ENCODE assay signal across 18 cellular contexts in genomic region chr2:231421051-231421580, GRCh38. TPM values are rescaled to one million over a fixed set of nuclear protein-coding genes. Genes with fewer than 3 reads are reported as not detected.
A peak's percentile ranks its signal among the peaks of the same experiment; 100 is the strongest.
DNase-seq lines count a peak whose midpoint lies in the region; ATAC-seq, FAIRE-seq and TF ChIP-seq lines count a peak whose summit lies in the region.
"Had no signal": no experiment of that assay in that cellular context is flagged by ENCODE, and none has a peak within 500 bp of the region (broad histone marks: within the 10 kb centered on the region; RNA-seq: fewer than 3 reads in every experiment).

No MANE protein-coding gene starts in this region.

- peak; percentile 25 to 43; a peak in 4 of 6 replicates for ATAC-seq in A549
- ATAC-seq: GM23338 had no signal

- no peaks in the 10 kb centered on the region for H3K79me1 ChIP-seq in trophoblast cell (ENCODE audit: low read length)

- CTCF ChIA-PET in A549 (lab: Yijun Ruan, JAX), result interaction anchor here (1.0 to 2.4 kb wide), 3 partner anchors 9 to 194 kb away, joined by 4 to 13 read pairs (median 8); no protein-coding TSS in a partner anchor

- H2BK5ac ChIP-seq in trophoblast cell (ENCODE audit: low read depth, low read length, poor library complexity), result no peak overlapping the region

- in situ Hi-C loops in GM23248 (cut with MboI), result loop anchor here (25.0 kb wide), 1 partner anchor 309 kb away; no protein-coding TSS in a partner anchor

- 65% methylated on average over 9 of the region's 9 CpGs for WGBS in A549 (ENCODE audit: missing lambda C conversion rate)
- no CpG with 5 or more reads among the region's 9 CpGs for WGBS in trophoblast cell (ENCODE audit: extremely low coverage, insufficient coverage, insufficient read length)
- 60 to 64% methylated on average over 9 of the region's 9 CpGs for whole genome bisulfite sequencing in GM23248 (ENCODE audit: low coverage in 1 of 2, low lambda C conversion rate in 2 of 2, missing lambda C conversion rate in 2 of 2), 2 experiments

- no peak overlapping the region for H4K12ac ChIP-seq in trophoblast cell (ENCODE audit: low read depth, low read length)

- no peak for TF ChIP-seq EP300 in A549 (IDR thresholded peaks at IDR 0.05)

- H3K14ac ChIP-seq in trophoblast cell (ENCODE audit: low read length), result no peak overlapping the region

- H3K9ac ChIP-seq in Loucy (ENCODE audit: low read depth, low read length, poor library complexity, severe bottlenecking) (no peak overlapping the region), kidney (ENCODE audit: low read length in 2 of 2) (no peak overlapping the region), trophoblast cell (ENCODE audit: low read length) (no peak overlapping the region), GM23248 (no peak overlapping the region)
- H3K9ac ChIP-seq: BLaER1 had no signal

- H2AFZ ChIP-seq in Loucy (ENCODE audit: low read length) (0 out of 2 replicates have a peak overlapping the region, but pooled peaks have one; percentile 30), trophoblast cell (ENCODE audit: insufficient read depth, low read length, poor library complexity) (no peak overlapping the region), GM23248 (no peak overlapping the region)
- H2AFZ ChIP-seq: GM23338 had no signal

- POLR2A ChIA-PET in A549 (lab: Yijun Ruan, JAX), result no interaction called here

- no peaks in the 10 kb centered on the region for H3K9me3 ChIP-seq in A549
- H3K9me3 ChIP-seq in Loucy (ENCODE audit: insufficient read depth, low read depth, low read length), result no peaks in the 10 kb centered on the region
- H3K9me3 ChIP-seq in kidney (ENCODE audit: control insufficient read depth in 1 of 2, low read length in 2 of 2), result no peaks in the 10 kb centered on the region
- no peaks in the 10 kb centered on the region for H3K9me3 ChIP-seq in trophoblast cell (ENCODE audit: insufficient read depth, low read depth, low read length)
- no peaks in the 10 kb centered on the region for H3K9me3 ChIP-seq in GM23248 (ENCODE audit: low read depth)

- FAIRE-seq in A549 (lab: Jason Lieb, UNC), result no peak
- FAIRE-seq in kidney (lab: Jason Lieb, UNC), result no peak
- FAIRE-seq: A204.1 had no signal

- H3F3A ChIP-seq in Loucy (ENCODE audit: low read depth) (no peaks in the 10 kb centered on the region), GM23248 (ENCODE audit: insufficient read depth) (no peaks in the 10 kb centered on the region)

- H2AK5ac ChIP-seq in trophoblast cell (ENCODE audit: low read length), result no peak overlapping the region

- H4K20me1 ChIP-seq in Loucy (ENCODE audit: insufficient read depth, low read length, poor library complexity, severe bottlenecking), result no peaks in the 10 kb centered on the region
- no peaks in the 10 kb centered on the region for H4K20me1 ChIP-seq in GM23248 (ENCODE audit: insufficient read depth)
- H4K20me1 ChIP-seq: BLaER1 had no signal

- H3K18ac ChIP-seq in trophoblast cell (ENCODE audit: low read length), result no peak overlapping the region

- H3K36me3 ChIP-seq in Loucy (ENCODE audit: insufficient read depth, low read length), result no peaks in the 10 kb centered on the region
- H3K36me3 ChIP-seq in kidney (ENCODE audit: control insufficient read depth in 1 of 2, insufficient read depth in 2 of 2, low read length in 2 of 2), result no peaks in the 10 kb centered on the region
- H3K36me3 ChIP-seq in trophoblast cell (ENCODE audit: control insufficient read depth in 1 of 2, insufficient read depth in 2 of 2, low read length in 2 of 2), result no peaks in the 10 kb centered on the region
- H3K36me3 ChIP-seq in GM23248 (ENCODE audit: low read depth), result no peaks in the 10 kb centered on the region
- H3K36me3 ChIP-seq: BLaER1 had no signal

- no peak overlapping the region for H2BK12ac ChIP-seq in trophoblast cell (ENCODE audit: low read length)

- H3K4me1 ChIP-seq in A549, result no peaks in the 10 kb centered on the region
- H3K4me1 ChIP-seq in Loucy (ENCODE audit: insufficient read depth, low read length, poor library complexity, severe bottlenecking), result peaks cover 9% of the 10 kb centered on the region
- no peaks in the 10 kb centered on the region for H3K4me1 ChIP-seq in kidney (ENCODE audit: control insufficient read depth in 1 of 2, insufficient read depth in 1 of 2, low read depth in 1 of 2, low read length in 2 of 2)
- H3K4me1 ChIP-seq in trophoblast cell (ENCODE audit: control insufficient read depth in 1 of 2, insufficient read depth in 2 of 2, low read length in 2 of 2), result peaks cover 10 to 11% of the 10 kb centered on the region in 2 experiments
- no peaks in the 10 kb centered on the region for H3K4me1 ChIP-seq in GM23248 (ENCODE audit: insufficient read depth)

- no peak for TF ChIP-seq POLR2A in A549 (IDR thresholded peaks at IDR 0.05; ENCODE audit: low read length)

- no peak for TF ChIP-seq RAD21 in A549 (conservative IDR thresholded peaks at IDR 0.05 in 1 of 2, IDR thresholded peaks at IDR 0.05 in 1 of 2)

- no peak overlapping the region for H3K4ac ChIP-seq in trophoblast cell (ENCODE audit: low read depth, low read length)

- intact Hi-C loops in kidney (cut with DNase I), result no loop called here

- H3K27me3 ChIP-seq in Loucy (ENCODE audit: insufficient read depth, low read length, poor library complexity, severe bottlenecking), result no peaks in the 10 kb centered on the region
- no peaks in the 10 kb centered on the region for H3K27me3 ChIP-seq in trophoblast cell (ENCODE audit: insufficient read depth, low read length)
- no peaks in the 10 kb centered on the region for H3K27me3 ChIP-seq in GM23248 (replicated peaks; ENCODE audit: insufficient read depth)
- H3K27me3 ChIP-seq: BLaER1 had no signal

- no peak overlapping the region for H4K91ac ChIP-seq in trophoblast cell (ENCODE audit: low read depth, low read length)

- H3K4me2 ChIP-seq in A549 (no peak overlapping the region), Loucy (ENCODE audit: low read depth, low read length, poor library complexity, severe bottlenecking) (no peak overlapping the region), trophoblast cell (ENCODE audit: low read length) (no peak overlapping the region), GM23248 (ENCODE audit: unreplicated experiment) (no peak overlapping the region)
- H3K4me2 ChIP-seq: BLaER1, GM23338 had no signal

- DNase-seq in A549 (ENCODE audit: low read depth in 1 of 2, low spot score in 1 of 2), result no peak
- DNase-seq in kidney, result peak; percentile 35
- DNase-seq in trophoblast cell, result peak; percentile 60 to 81
- DNase-seq in mesenteric fat pad (ENCODE audit: low spot score), result no peak
- DNase-seq in SKM-1 treated with dmso at 0.1 percent for 144 hours (lab: John Stamatoyannopoulos, UW; ENCODE audit: unreplicated experiment), result no peak
- DNase-seq in GM23248, result no peak
- DNase-seq in H4 (ENCODE audit: low spot score), result no peak
- DNase-seq: CD4-positive, alpha-beta memory T cell; DMS153; DMS79 treated with DMSO at 0.1 percent for 48 hours; GF-D8; H9; KBM-7 had no signal

- TF ChIP-seq CTCF in A549 (IDR thresholded peaks at IDR 0.05), result no peak
- no peak for TF ChIP-seq CTCF in Loucy (conservative IDR thresholded peaks at IDR 0.05; ENCODE audit: low read length)
- TF ChIP-seq CTCF in kidney (IDR thresholded peaks at IDR 0.05; ENCODE audit: borderline replicate concordance, extremely low read depth, insufficient read depth), result no peak

- H3K23ac ChIP-seq in trophoblast cell (ENCODE audit: low read length), result no peak overlapping the region

- H3K4me3 ChIP-seq in A549 (no peak overlapping the region), Loucy (ENCODE audit: low read length, poor library complexity, severe bottlenecking) (no peak overlapping the region), kidney (ENCODE audit: low read length in 2 of 2) (no peak overlapping the region), trophoblast cell (ENCODE audit: low read depth, low read length) (no peak overlapping the region), GM23248 (no peak overlapping the region)
- H3K4me3 ChIP-seq: BLaER1, GM23338 had no signal

- no peak overlapping the region for H2BK120ac ChIP-seq in trophoblast cell (ENCODE audit: insufficient read depth, low read length, poor library complexity)

- H3K79me2 ChIP-seq in Loucy (ENCODE audit: insufficient read depth, low read length), result no peaks in the 10 kb centered on the region
- no peaks in the 10 kb centered on the region for H3K79me2 ChIP-seq in trophoblast cell (ENCODE audit: control insufficient read depth, insufficient read depth, low read length, poor library complexity)
- no peaks in the 10 kb centered on the region for H3K79me2 ChIP-seq in GM23248 (ENCODE audit: insufficient read depth)

- H3K9me2 ChIP-seq in Loucy (replicated peaks; ENCODE audit: low read depth, low read length), result no peaks in the 10 kb centered on the region
- no peaks in the 10 kb centered on the region for H3K9me2 ChIP-seq in GM23248 (ENCODE audit: insufficient read depth)

- no peak overlapping the region for H3K27ac ChIP-seq in A549
- no peak overlapping the region for H3K27ac ChIP-seq in kidney (ENCODE audit: low read depth in 2 of 2, low read length in 2 of 2)
- H3K27ac ChIP-seq in trophoblast cell (ENCODE audit: low read depth, low read length), result no peak overlapping the region
- H3K27ac ChIP-seq in GM23248, result no peak overlapping the region
- H3K27ac ChIP-seq: BLaER1 had no signal

- H4K8ac ChIP-seq in trophoblast cell (ENCODE audit: low read depth, low read length), result no peak overlapping the region

RNA-seq across cellular contexts. Expression of gene B3GNT7, which starts 25.6 kb away (rescaled TPM):
- polyA plus RNA-seq in A549 (2011; rRNA removed) (0.48 and 0.95 TPM in 2 replicates), A549 (2017; fragmentation: RNase III; extraction: RNeasy Plus Mini Kit Qiagen cat#74134 plus additional on column Dnase treatment) (0.71 to 1.3 TPM (median 0.96 TPM) in 3 replicates), kidney (ENCODE audit: insufficient read depth, low read depth, low replicate concordance) (2.4 TPM), GM23248 (2016; fragmentation: Nextera tagmentation; extraction: Ambion mirVana) (0.08 TPM in 1 of 2 replicates, not detected in the other)
- polyA plus RNA-seq in A549 (2012; cell fraction: cytosol; rRNA removed), result 0.94 and 1.1 TPM in 2 replicates
- 1.7 and 3.0 TPM in 2 replicates for polyA plus RNA-seq in A549 (2012; cell fraction: nucleus; rRNA removed)
- 1.2 and 1.7 TPM in 2 replicates for polyA minus RNA-seq in A549 (2011; rRNA and poly(A)+ RNA removed)
- total RNA-seq in kidney (9.3 TPM), mesenteric fat pad (3.9 TPM)
- polyA plus RNA-seq in trophoblast cell (2013), result 2.4 and 2.6 TPM in 2 replicates
- under 0.01 TPM in 1 of 2 replicates, not detected in the other for total RNA-seq in GM23248 (2014; rRNA removed; shearing (Covaris generic))
- total RNA-seq in H4 (2014; rRNA removed; shearing (Covaris generic)), result 0.06 TPM in 1 of 2 replicates, not detected in the other
- total RNA-seq: CD4-positive, alpha-beta memory T cell had no signal
- polyA plus RNA-seq: CD14-positive monocyte; CD4-positive, alpha-beta memory T cell had no signal

RNA-seq across cellular contexts. Expression of gene NCL, which starts 43.2 kb away (rescaled TPM):
- polyA plus RNA-seq in A549 (2011; rRNA removed), result 390 and 456 TPM in 2 replicates
- 237 and 279 TPM in 2 replicates for polyA plus RNA-seq in A549 (2012; cell fraction: cytosol; rRNA removed)
- 106 and 163 TPM in 2 replicates for polyA plus RNA-seq in A549 (2012; cell fraction: nucleus; rRNA removed)
- polyA plus RNA-seq in A549 (2017; fragmentation: RNase III; extraction: RNeasy Plus Mini Kit Qiagen cat#74134 plus additional on column Dnase treatment), result 745 to 805 TPM (median 766 TPM) in 3 replicates
- 112 and 119 TPM in 2 replicates for polyA minus RNA-seq in A549 (2011; rRNA and poly(A)+ RNA removed)
- 382 TPM for total RNA-seq in kidney
- 191 TPM for polyA plus RNA-seq in kidney (ENCODE audit: insufficient read depth, low read depth, low replicate concordance)
- polyA plus RNA-seq in trophoblast cell (2013), result 312 and 322 TPM in 2 replicates
- 512 TPM for total RNA-seq in mesenteric fat pad
- 113 and 147 TPM in 2 replicates for total RNA-seq in GM23248 (2014; rRNA removed; shearing (Covaris generic))
- 412 and 430 TPM in 2 replicates for polyA plus RNA-seq in GM23248 (2016; fragmentation: Nextera tagmentation; extraction: Ambion mirVana)
- total RNA-seq in H4 (2014; rRNA removed; shearing (Covaris generic)), result 82.2 and 136 TPM in 2 replicates

Comparison
In these comparisons a context has a peak if more than half of its experiments do, and no peak if none do; other contexts are left out.
1. DNase-seq: peak in kidney (single experiment) and trophoblast cell (2 of 2); none in A549 (0 of 2), mesenteric fat pad (single experiment), SKM-1 treated with dmso at 0.1 percent for 144 hours (single experiment), GM23248 (single experiment) and H4 (single experiment).